Comparison of ENCODE assay signal across 8 cellular contexts in the genomic region with DNA sequence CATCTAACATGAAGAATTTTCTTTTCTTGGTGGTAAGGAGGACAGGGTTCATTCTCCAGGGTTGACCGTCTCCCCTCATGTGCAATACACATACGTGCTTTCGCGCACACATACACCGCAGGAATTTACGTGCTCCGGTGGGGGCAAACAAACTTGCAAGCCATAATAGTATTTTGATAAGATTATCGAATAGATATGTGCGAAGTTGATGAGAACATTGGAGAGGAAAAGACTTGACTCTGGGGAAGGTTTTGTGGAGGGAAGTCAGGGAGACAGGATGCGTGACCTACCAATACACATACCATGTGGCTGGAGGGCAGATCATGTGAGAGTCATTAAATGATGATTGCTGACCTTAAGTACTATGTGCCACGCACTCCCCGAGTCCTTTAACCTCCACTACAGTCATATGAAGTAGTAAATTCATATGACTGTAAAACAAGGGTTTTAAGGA. TPM values are rescaled to one million over a fixed set of nuclear protein-coding genes. Genes with fewer than 3 reads are reported as not detected.
DNase-seq lines count a peak whose midpoint lies in the region; ATAC-seq and TF ChIP-seq lines count a peak whose summit lies in the region.

No MANE protein-coding gene starts in this region.

- no peaks in the 10 kb centered on the region for H3K27me3 ChIP-seq in kidney epithelial cell (ENCODE audit: control insufficient read depth, insufficient read depth, low read length)
- H3K27me3 ChIP-seq in thymus (ENCODE audit: control insufficient read depth, insufficient read depth), result no peaks in the 10 kb centered on the region

- no peak overlapping the region for H3K27ac ChIP-seq in thymus (ENCODE audit: low read depth)

- no peaks in the 10 kb centered on the region for H3K9me3 ChIP-seq in thymus (ENCODE audit: control insufficient read depth)

- TF ChIP-seq CTCF in kidney epithelial cell (IDR thresholded peaks at IDR 0.05; ENCODE audit: insufficient read depth, low read length, poor library complexity, severe bottlenecking), result no peak

- H3K4me3 ChIP-seq in kidney epithelial cell (ENCODE audit: low read depth, low read length) (peak overlapping the region; percentile 82), thymus (ENCODE audit: low read length) (peak overlapping the region; percentile 95)

- peak overlapping the region; percentile 88 to 98 for H3K27ac Mint-ChIP-seq in activated naive CD4-positive, alpha-beta T cell treated with anti-CD3 and anti-CD28 coated beads, Interleukin-2, amount 50 U/mL, for 72 hours

- peak in 1 of 2 donors; percentile 32 for ATAC-seq in activated naive CD4-positive, alpha-beta T cell treated with anti-CD3 and anti-CD28 coated beads, Interleukin-2, amount 50 U/mL, for 72 hours
- ATAC-seq in sciatic nerve, result no peak

- H3K36me3 Mint-ChIP-seq in activated naive CD4-positive, alpha-beta T cell treated with anti-CD3 and anti-CD28 coated beads, Interleukin-2, amount 50 U/mL, for 72 hours, result peaks cover 4 to 6% of the 10 kb centered on the region in 2 donors

- 30% methylated on average over 12 of the region's 12 CpGs for WGBS in thymus

- peaks cover 11% of the 10 kb centered on the region for H3K4me1 ChIP-seq in thymus (ENCODE audit: control insufficient read depth, insufficient read depth, low read length)

- H3K9me3 Mint-ChIP-seq in activated naive CD4-positive, alpha-beta T cell treated with anti-CD3 and anti-CD28 coated beads, Interleukin-2, amount 50 U/mL, for 72 hours, result no peaks in the 10 kb centered on the region

- intact Hi-C loops in sciatic nerve (cut with DNase I), result no loop called here

- DNase-seq in DMS153 (lab: John Stamatoyannopoulos, UW) (peak; percentile 7), DMS153 treated with DMSO at 0.1 percent for 48 hours (lab: John Stamatoyannopoulos, UW; ENCODE audit: unreplicated experiment) (no peak), LHCN-M2 (ENCODE audit: low read depth) (peak; percentile 27), kidney epithelial cell (ENCODE audit: low read depth) (no peak), sciatic nerve (ENCODE audit: low spot score) (no peak)
- peak in 1 of 2 donors; percentile 7 for DNase-seq in activated naive CD4-positive, alpha-beta T cell treated with anti-CD3 and anti-CD28 coated beads, Interleukin-2, amount 50 U/mL, for 72 hours (ENCODE audit: low spot score in 2 of 2)
- DNase-seq in activated CD4-positive, CD25-positive, alpha-beta regulatory T cell (lab: John Stamatoyannopoulos, UW), result no peak

- H3K36me3 ChIP-seq in kidney epithelial cell (ENCODE audit: control insufficient read depth, insufficient read depth, low read length) (no peaks in the 10 kb centered on the region), thymus (ENCODE audit: control insufficient read depth, insufficient read depth) (no peaks in the 10 kb centered on the region)

RNA-seq across cellular contexts. Expression of a gene that starts 0.9 kb away (rescaled TPM):
- total RNA-seq in LHCN-M2 (2014; rRNA removed), result 10.4 and 14.5 TPM in 2 replicates
- polyA plus RNA-seq in LHCN-M2 (2012), result 5.7 TPM
- 10 to 100 TPM; 36.5 to 53.0 TPM for total RNA-seq in activated naive CD4-positive, alpha-beta T cell treated with anti-CD3 and anti-CD28 coated beads, Interleukin-2, amount 50 U/mL, for 72 hours
- total RNA-seq in kidney epithelial cell, result 7.6 and 9.5 TPM in 2 replicates
- 7.8 TPM for polyA plus RNA-seq in thymus
- 30.4 TPM for total RNA-seq in sciatic nerve

RNA-seq across cellular contexts. Expression of a gene that starts 4.1 kb away (rescaled TPM):
- 13.0 and 18.5 TPM in 2 replicates for total RNA-seq in LHCN-M2 (2014; rRNA removed)
- polyA plus RNA-seq in LHCN-M2 (2012), result 7.8 TPM
- 10 to 100 TPM; 19.3 to 23.5 TPM for total RNA-seq in activated naive CD4-positive, alpha-beta T cell treated with anti-CD3 and anti-CD28 coated beads, Interleukin-2, amount 50 U/mL, for 72 hours
- total RNA-seq in kidney epithelial cell, result 26.2 and 30.8 TPM in 2 replicates
- polyA plus RNA-seq in thymus, result 6.2 TPM
- 31.9 TPM for total RNA-seq in sciatic nerve

Comparison
In these comparisons a context has a peak if more than half of its experiments do, and no peak if none do; other contexts are left out.
1. DNase-seq: peak in DMS153 (single experiment) and LHCN-M2 (single experiment); none in DMS153 treated with DMSO at 0.1 percent for 48 hours (single experiment), kidney epithelial cell (single experiment), sciatic nerve (single experiment) and activated CD4-positive, CD25-positive, alpha-beta regulatory T cell (0 of 4).